In the genomic region with DNA sequence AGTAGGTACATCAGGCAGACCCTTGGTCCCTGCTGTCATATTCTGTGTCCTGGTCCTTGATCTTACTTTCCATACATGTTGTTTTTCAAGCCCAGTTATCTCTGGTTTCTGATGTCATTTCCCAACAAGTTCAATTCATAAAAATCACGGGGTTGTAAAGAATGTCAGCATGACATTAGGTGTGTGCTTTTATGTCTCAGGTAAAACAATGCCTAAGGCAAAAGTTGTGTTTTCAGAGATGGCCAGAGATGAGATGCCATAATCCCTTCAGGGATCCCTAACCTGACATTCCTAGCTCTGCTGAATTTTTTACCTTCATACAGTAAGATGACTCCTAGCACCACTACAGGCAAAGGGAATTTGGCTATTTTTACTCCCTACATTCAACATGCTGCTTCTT, we compare ENCODE assay signal across 28 cellular contexts.
"Had no signal": no experiment of that assay in that cellular context is flagged by ENCODE, and none has a peak within 500 bp of the region (broad histone marks: within the 10 kb centered on the region; RNA-seq: fewer than 3 reads in every experiment).

No MANE protein-coding gene starts in this region.

- H3K27me3 ChIP-seq: stomach, suprapubic skin, testis, thyroid gland, tibial nerve, transverse colon, upper lobe of left lung, upper lobe of right lung, uterus, vagina had no signal

- H3K27ac Mint-ChIP-seq: stimulated activated effector memory CD8-positive, alpha-beta T cell treated with anti-CD3 and anti-CD28 coated beads, Interleukin-12 subunit alpha, Interleukin-12 subunit beta, amount 100 ng/mL, for 72 hours; stimulated activated memory B cell treated with anti-CD40 and anti-IgM and Interleukin-4, amounts not matched to agents 10 μg/mL and 1 μg/mL and 100 μg/mL, for 72 hours; stimulated activated naive B cell treated with anti-CD40 and anti-IgM and Interleukin-4, amounts not matched to agents 10 μg/mL and 1 μg/mL and 100 μg/mL, for 72 hours; stimulated activated naive CD8-positive, alpha-beta T cell treated with anti-CD3 and anti-CD28 coated beads, Interleukin-15, amount 100 ng/mL, for 72 hours; stimulated activated naive CD8-positive, alpha-beta T cell treated with anti-CD3 and anti-CD28 coated beads, Interleukin-15, Interleukin-2, amounts not matched to agents 100 ng/mL and 50 ng/mL, for 24 hours; type B pancreatic cell had no signal

- H3K4me3 Mint-ChIP-seq: stimulated activated effector memory CD8-positive, alpha-beta T cell treated with anti-CD3 and anti-CD28 coated beads, Interleukin-12 subunit alpha, Interleukin-12 subunit beta, amount 100 ng/mL, for 72 hours; stimulated activated memory B cell treated with anti-CD40 and anti-IgM and Interleukin-4, amounts not matched to agents 10 μg/mL and 1 μg/mL and 100 μg/mL, for 72 hours; stimulated activated naive B cell treated with anti-CD40 and anti-IgM and Interleukin-4, amounts not matched to agents 10 μg/mL and 1 μg/mL and 100 μg/mL, for 72 hours; stimulated activated naive CD8-positive, alpha-beta T cell treated with anti-CD3 and anti-CD28 coated beads, Interleukin-15, amount 100 ng/mL, for 72 hours; stimulated activated naive CD8-positive, alpha-beta T cell treated with anti-CD3 and anti-CD28 coated beads, Interleukin-15, Interleukin-2, amounts not matched to agents 100 ng/mL and 50 ng/mL, for 24 hours; type B pancreatic cell had no signal

- H3K4me1 ChIP-seq: stomach, suprapubic skin, testis, thyroid gland, tibial artery, tibial nerve, transverse colon, upper lobe of left lung, upper lobe of right lung, uterus, vagina had no signal

- DNase-seq: stimulated activated CD4-positive, alpha-beta T cell treated with anti-CD3 and anti-CD28 coated beads, Interleukin-2, amount 100 ng/mL, for 48 hours; stimulated activated CD4-positive, alpha-beta T cell treated with anti-CD3 and anti-CD28 coated beads, Interleukin-4, amount 100 ng/mL, for 1 hour; stimulated activated CD4-positive, alpha-beta T cell treated with anti-CD3 and anti-CD28 coated beads, Interleukin-4, amount 100 ng/mL, for 24 hours; stimulated activated CD4-positive, alpha-beta T cell treated with anti-CD3 and anti-CD28 coated beads, Interleukin-4, amount 100 ng/mL, for 4 hours; stimulated activated CD8-positive, alpha-beta memory T cell treated with anti-CD3 and anti-CD28 coated beads, Interleukin-4, amount 100 ng/mL, for 48 hours; stimulated activated naive B cell treated with anti-CD40 and anti-IgM and Interleukin-4, amounts not matched to agents 10 μg/mL and 1 μg/mL and 100 μg/mL, for 72 hours; stimulated activated naive CD4-positive, alpha-beta T cell; stimulated activated naive CD4-positive, alpha-beta T cell treated with Interleukin-2 at 50 U/mL for 16 hours; stimulated activated naive CD8-positive, alpha-beta T cell treated with anti-CD3 and anti-CD28 coated beads, Interleukin-15, amount 100 ng/mL, for 72 hours; stimulated activated naive CD8-positive, alpha-beta T cell treated with anti-CD3 and anti-CD28 coated beads, Interleukin-15, Interleukin-2, amounts not matched to agents 100 U/mL and 50 U/mL, for 24 hours; stomach; substantia nigra; testis; thyroid gland; tibial artery; transverse colon; upper lobe of left lung; upper lobe of right lung; uterus had no signal

- H3K27ac ChIP-seq: stomach, suprapubic skin, testis, thoracic aorta, thyroid gland, tibial artery, tibial nerve, transverse colon, upper lobe of left lung, upper lobe of right lung, uterus, vagina had no signal

- H3K9me3 ChIP-seq: stomach, suprapubic skin, testis, thoracic aorta, thyroid gland, tibial artery, tibial nerve, transverse colon, upper lobe of left lung, upper lobe of right lung, uterus, vagina had no signal

- H3K36me3 Mint-ChIP-seq: stimulated activated effector memory CD8-positive, alpha-beta T cell treated with anti-CD3 and anti-CD28 coated beads, Interleukin-12 subunit alpha, Interleukin-12 subunit beta, amount 100 ng/mL, for 72 hours; stimulated activated memory B cell treated with anti-CD40 and anti-IgM and Interleukin-4, amounts not matched to agents 10 μg/mL and 1 μg/mL and 100 μg/mL, for 72 hours; stimulated activated naive B cell treated with anti-CD40 and anti-IgM and Interleukin-4, amounts not matched to agents 10 μg/mL and 1 μg/mL and 100 μg/mL, for 72 hours; type B pancreatic cell had no signal

- H3K4me3 ChIP-seq: stomach, suprapubic skin, testis, thoracic aorta, thyroid gland, tibial artery, tibial nerve, transverse colon, upper lobe of left lung, upper lobe of right lung, uterus, vagina had no signal

- FAIRE-seq: urothelium cell line had no signal

- H3K27me3 Mint-ChIP-seq: stimulated activated memory B cell treated with anti-CD40 and anti-IgM and Interleukin-4, amounts not matched to agents 10 μg/mL and 1 μg/mL and 100 μg/mL, for 72 hours; stimulated activated naive CD8-positive, alpha-beta T cell treated with anti-CD3 and anti-CD28 coated beads, Interleukin-15, amount 100 ng/mL, for 72 hours; stimulated activated naive CD8-positive, alpha-beta T cell treated with anti-CD3 and anti-CD28 coated beads, Interleukin-15, Interleukin-2, amounts not matched to agents 100 ng/mL and 50 ng/mL, for 24 hours had no signal

- H3K4me1 Mint-ChIP-seq: stimulated activated effector memory CD8-positive, alpha-beta T cell treated with anti-CD3 and anti-CD28 coated beads, Interleukin-12 subunit alpha, Interleukin-12 subunit beta, amount 100 ng/mL, for 72 hours; stimulated activated memory B cell treated with anti-CD40 and anti-IgM and Interleukin-4, amounts not matched to agents 10 μg/mL and 1 μg/mL and 100 μg/mL, for 72 hours; stimulated activated naive B cell treated with anti-CD40 and anti-IgM and Interleukin-4, amounts not matched to agents 10 μg/mL and 1 μg/mL and 100 μg/mL, for 72 hours; stimulated activated naive CD8-positive, alpha-beta T cell treated with anti-CD3 and anti-CD28 coated beads, Interleukin-15, amount 100 ng/mL, for 72 hours had no signal

- H3K36me3 ChIP-seq: stomach, suprapubic skin, thoracic aorta, thyroid gland, tibial artery, tibial nerve, transverse colon, upper lobe of left lung, upper lobe of right lung, uterus, vagina had no signal

- H3K9me3 Mint-ChIP-seq: stimulated activated effector memory CD8-positive, alpha-beta T cell treated with anti-CD3 and anti-CD28 coated beads, Interleukin-12 subunit alpha, Interleukin-12 subunit beta, amount 100 ng/mL, for 72 hours; stimulated activated memory B cell treated with anti-CD40 and anti-IgM and Interleukin-4, amounts not matched to agents 10 μg/mL and 1 μg/mL and 100 μg/mL, for 72 hours; stimulated activated naive B cell treated with anti-CD40 and anti-IgM and Interleukin-4, amounts not matched to agents 10 μg/mL and 1 μg/mL and 100 μg/mL, for 72 hours; stimulated activated naive CD8-positive, alpha-beta T cell treated with anti-CD3 and anti-CD28 coated beads, Interleukin-15, amount 100 ng/mL, for 72 hours; stimulated activated naive CD8-positive, alpha-beta T cell treated with anti-CD3 and anti-CD28 coated beads, Interleukin-15, Interleukin-2, amounts not matched to agents 100 ng/mL and 50 ng/mL, for 24 hours; type B pancreatic cell had no signal
